34 cellular contexts compared by ENCODE assay signal in genomic region chr7:29379551-29379950, GRCh38.
"Had no signal": no experiment of that assay in that cellular context is flagged by ENCODE, and none has a peak within 500 bp of the region (broad histone marks: within the 10 kb centered on the region; RNA-seq: fewer than 3 reads in every experiment).

No MANE protein-coding gene starts in this region.

- H3K36me3 ChIP-seq: MG63 had no signal

- H3K9me3 ChIP-seq: MG63 had no signal

- H3K4me3 ChIP-seq: MG63 had no signal

- H3K27me3 ChIP-seq: MG63 had no signal

- DNase-seq: Karpas-422, Kasumi-1, MG63, MM.1S, MV-4-11, NCI-H1048, NCI-H1092, NCI-H1092 treated with DMSO at 0.1 percent for 48 hours, NCI-H1105, NCI-H1105 treated with DMSO at 0.1 percent for 48 hours, NCI-H1417, NCI-H1417 treated with DMSO at 0.1 percent for 48 hours, NCI-H1436, NCI-H1436 treated with DMSO at 0.1 percent for 48 hours, NCI-H146, NCI-H1694, NCI-H1694 treated with DMSO at 0.1 percent for 48 hours, NCI-H187, NCI-H187 treated with DMSO at 0.1 percent for 48 hours, NCI-H1930, NCI-H2029, NCI-H2029 treated with DMSO at 0.1 percent for 48 hours, NCI-H2081, NCI-H2081 treated with DMSO at 0.1 percent for 48 hours, NCI-H2107, NCI-H2171, NCI-H2171 treated with DMSO at 0.1 percent for 48 hours, NCI-H2227 treated with DMSO at 0.1 percent for 48 hours, NCI-H226, NCI-H345, NCI-H446, NCI-H446 treated with DMSO at 0.1 percent for 48 hours, NCI-H510A, NCI-H510A treated with DMSO at 0.1 percent for 48 hours had no signal
